27 cellular contexts compared by ENCODE assay signal in genomic region chr10:58394471-58394870, GRCh38.
"Had no signal": no experiment of that assay in that cellular context is flagged by ENCODE, and none has a peak within 500 bp of the region (broad histone marks: within the 10 kb centered on the region; RNA-seq: fewer than 3 reads in every experiment).

No MANE protein-coding gene starts in this region.

- H3K4me3 Mint-ChIP-seq: natural killer cell; nephron; neural progenitor cell; stimulated activated effector memory CD8-positive, alpha-beta T cell treated with anti-CD3 and anti-CD28 coated beads, Interleukin-12 subunit alpha, Interleukin-12 subunit beta, amount 100 ng/mL, for 72 hours; stimulated activated naive B cell treated with anti-CD40 and anti-IgM and Interleukin-4, amounts not matched to agents 10 μg/mL and 1 μg/mL and 100 μg/mL, for 72 hours; stimulated activated naive CD8-positive, alpha-beta T cell treated with anti-CD3 and anti-CD28 coated beads, Interleukin-15, Interleukin-2, amounts not matched to agents 100 ng/mL and 50 ng/mL, for 24 hours had no signal

- H3K27me3 ChIP-seq: neural progenitor cell, ovary, right lobe of liver, sigmoid colon, stomach, thyroid gland, tibial nerve, upper lobe of left lung, vagina had no signal

- H3K79me2 ChIP-seq: parathyroid adenoma had no signal

- H3K9me3 ChIP-seq: ovary, psoas muscle, right lobe of liver, sigmoid colon, stomach, thoracic aorta, thyroid gland, tibial nerve, upper lobe of left lung, vagina had no signal

- H3K9me3 Mint-ChIP-seq: natural killer cell; nephron; neural progenitor cell; stimulated activated effector memory CD8-positive, alpha-beta T cell treated with anti-CD3 and anti-CD28 coated beads, Interleukin-12 subunit alpha, Interleukin-12 subunit beta, amount 100 ng/mL, for 72 hours; stimulated activated naive B cell treated with anti-CD40 and anti-IgM and Interleukin-4, amounts not matched to agents 10 μg/mL and 1 μg/mL and 100 μg/mL, for 72 hours; stimulated activated naive CD8-positive, alpha-beta T cell treated with anti-CD3 and anti-CD28 coated beads, Interleukin-15, Interleukin-2, amounts not matched to agents 100 ng/mL and 50 ng/mL, for 24 hours had no signal

- H2AFZ ChIP-seq: neural progenitor cell, parathyroid adenoma had no signal

- H3K27me3 Mint-ChIP-seq: progenitor cell of endocrine pancreas; stimulated activated naive B cell treated with anti-CD40 and anti-IgM and Interleukin-4, amounts not matched to agents 10 μg/mL and 1 μg/mL and 100 μg/mL, for 72 hours; stimulated activated naive CD8-positive, alpha-beta T cell treated with anti-CD3 and anti-CD28 coated beads, Interleukin-15, Interleukin-2, amounts not matched to agents 100 ng/mL and 50 ng/mL, for 24 hours had no signal

- H3K4me1 Mint-ChIP-seq: nephron, neural progenitor cell had no signal

- H3K27ac Mint-ChIP-seq: natural killer cell; nephron; neural progenitor cell; progenitor cell of endocrine pancreas; stimulated activated effector memory CD8-positive, alpha-beta T cell treated with anti-CD3 and anti-CD28 coated beads, Interleukin-12 subunit alpha, Interleukin-12 subunit beta, amount 100 ng/mL, for 72 hours; stimulated activated naive B cell treated with anti-CD40 and anti-IgM and Interleukin-4, amounts not matched to agents 10 μg/mL and 1 μg/mL and 100 μg/mL, for 72 hours had no signal

- ATAC-seq: natural killer cell; psoas muscle; right cardiac atrium; right lobe of liver; stimulated activated effector memory CD8-positive, alpha-beta T cell treated with anti-CD3 and anti-CD28 coated beads, Interleukin-12 subunit alpha, Interleukin-12 subunit beta, amount 100 ng/mL, for 72 hours; stimulated activated naive B cell treated with anti-CD40 and anti-IgM and Interleukin-4, amounts not matched to agents 10 μg/mL and 1 μg/mL and 100 μg/mL, for 72 hours had no signal

- H3K27ac ChIP-seq: neural progenitor cell, ovary, parathyroid adenoma, psoas muscle, right lobe of liver, sigmoid colon, stomach, thoracic aorta, thyroid gland, tibial nerve, upper lobe of left lung, vagina had no signal

- H3K4me1 ChIP-seq: neural progenitor cell, parathyroid adenoma, psoas muscle, right lobe of liver, thyroid gland, upper lobe of left lung, vagina had no signal

- DNase-seq: natural killer cell; occipital lobe; ovary; posterior cingulate gyrus; psoas muscle; right cardiac atrium; right lobe of liver; sigmoid colon; small intestine; stimulated activated CD4-positive, alpha-beta T cell treated with anti-CD3 and anti-CD28 coated beads, Interleukin-15, amount 100 ng/mL, for 24 hours; stimulated activated CD4-positive, alpha-beta T cell treated with anti-CD3 and anti-CD28 coated beads, Interleukin-2, amount 100 ng/mL, for 24 hours; stimulated activated CD4-positive, alpha-beta T cell treated with anti-CD3 and anti-CD28 coated beads, Interleukin-2, amount 100 ng/mL, for 48 hours; stimulated activated CD4-positive, alpha-beta T cell treated with anti-CD3 and anti-CD28 coated beads, Interleukin-4, amount 100 ng/mL, for 24 hours; stimulated activated naive B cell treated with anti-CD40 and anti-IgM and Interleukin-4, amounts not matched to agents 10 μg/mL and 1 μg/mL and 100 μg/mL, for 72 hours; stimulated activated naive CD4-positive, alpha-beta T cell treated with Interleukin-2 at 50 U/mL for 16 hours; stomach; thyroid gland; upper lobe of left lung had no signal

- H3K4me2 ChIP-seq: neural progenitor cell had no signal

- H3K9ac ChIP-seq: neural progenitor cell, parathyroid adenoma had no signal
